ENCODE assay signal across 2 cellular contexts in the genomic region with DNA sequence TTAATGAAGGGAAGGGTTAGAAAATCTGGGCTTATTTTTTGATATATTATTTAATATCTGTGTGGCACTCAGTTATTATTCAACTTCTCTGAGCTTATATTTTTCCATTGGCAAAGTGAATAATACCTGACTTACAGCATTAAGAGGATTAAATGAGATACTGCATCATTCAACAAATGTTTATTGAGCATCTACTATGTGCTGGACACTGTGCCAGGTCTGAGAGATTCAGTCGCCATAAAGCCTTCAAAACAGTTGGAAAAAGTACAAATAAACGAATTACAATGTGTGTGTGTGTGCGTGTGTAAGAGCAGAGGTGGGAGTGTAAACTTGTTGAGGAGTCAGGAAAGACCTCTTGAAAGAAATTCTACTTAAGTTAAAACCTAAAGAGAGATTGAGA.
TF ChIP-seq lines count a peak whose summit lies in the region.

No MANE protein-coding gene starts in this region.

TF ChIP-seq in HEK293, 187 proteins besides CTCF, POLR2A, EP300 and RAD21:
- TF ChIP-seq ZNF664 (tag by site-specific recombination; IDR thresholded peaks at IDR 0.05) (peak; percentile 98), ZNF747 (tag by site-specific recombination; IDR thresholded peaks at IDR 0.05) (no peak), ZNF23 (tag by site-specific recombination; IDR thresholded peaks at IDR 0.05; ENCODE audit: borderline replicate concordance) (no peak), ZNF239 (tag by site-specific recombination; IDR thresholded peaks at IDR 0.05) (no peak), RBAK (tag by site-specific recombination; IDR thresholded peaks at IDR 0.05) (no peak), ZNF518A (tag by site-specific recombination; conservative IDR thresholded peaks at IDR 0.05; ENCODE audit: low read depth) (no peak)
- TF ChIP-seq, protein P1, sequence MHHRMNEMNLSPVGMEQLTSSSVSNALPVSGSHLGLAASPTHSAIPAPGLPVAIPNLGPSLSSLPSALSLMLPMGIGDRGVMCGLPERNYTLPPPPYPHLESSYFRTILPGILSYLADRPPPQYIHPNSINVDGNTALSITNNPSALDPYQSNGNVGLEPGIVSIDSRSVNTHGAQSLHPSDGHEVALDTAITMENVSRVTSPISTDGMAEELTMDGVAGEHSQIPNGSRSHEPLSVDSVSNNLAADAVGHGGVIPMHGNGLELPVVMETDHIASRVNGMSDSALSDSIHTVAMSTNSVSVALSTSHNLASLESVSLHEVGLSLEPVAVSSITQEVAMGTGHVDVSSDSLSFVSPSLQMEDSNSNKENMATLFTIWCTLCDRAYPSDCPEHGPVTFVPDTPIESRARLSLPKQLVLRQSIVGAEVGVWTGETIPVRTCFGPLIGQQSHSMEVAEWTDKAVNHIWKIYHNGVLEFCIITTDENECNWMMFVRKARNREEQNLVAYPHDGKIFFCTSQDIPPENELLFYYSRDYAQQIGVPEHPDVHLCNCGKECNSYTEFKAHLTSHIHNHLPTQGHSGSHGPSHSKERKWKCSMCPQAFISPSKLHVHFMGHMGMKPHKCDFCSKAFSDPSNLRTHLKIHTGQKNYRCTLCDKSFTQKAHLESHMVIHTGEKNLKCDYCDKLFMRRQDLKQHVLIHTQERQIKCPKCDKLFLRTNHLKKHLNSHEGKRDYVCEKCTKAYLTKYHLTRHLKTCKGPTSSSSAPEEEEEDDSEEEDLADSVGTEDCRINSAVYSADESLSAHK (tag by site-specific recombination; IDR thresholded peaks at IDR 0.05), result no peak

TF ChIP-seq in K562, 482 proteins besides CTCF, POLR2A, EP300 and RAD21:
- TF ChIP-seq ARNT (IDR thresholded peaks at IDR 0.05), result no peak
- TF ChIP-seq U2AF1 (optimal IDR thresholded peaks at IDR 0.05; ENCODE audit: low read depth, low read length), result no peak
- TF ChIP-seq PRPF4 (IDR thresholded peaks at IDR 0.05; ENCODE audit: insufficient read depth, low read depth, low read length, poor library complexity, severe bottlenecking), result no peak
- no peak for TF ChIP-seq KLF16 (IDR thresholded peaks at IDR 0.05)
- no peak for TF ChIP-seq ZNF785 (CRISPR knock-in tag; IDR thresholded peaks at IDR 0.05)
- TF ChIP-seq BCOR (IDR thresholded peaks at IDR 0.05), result 0 out of 2 replicates have a peak, but pooled peaks have one; percentile 31
- no peak for TF ChIP-seq CEBPZ (IDR thresholded peaks at IDR 0.05; ENCODE audit: borderline replicate concordance, low read depth, low read length)
- TF ChIP-seq RERE (CRISPR knock-in tag; IDR thresholded peaks at IDR 0.05; ENCODE audit: borderline replicate concordance), result no peak
- no peak for TF ChIP-seq SMARCE1 (IDR thresholded peaks at IDR 0.05)
- no peak for TF ChIP-seq IRF9 (tag; IDR thresholded peaks at IDR 0.05)
- no peak for TF ChIP-seq GTF2A2 (tag; IDR thresholded peaks at IDR 0.05)
- peak; percentile 29 for TF ChIP-seq RBM25 (IDR thresholded peaks at IDR 0.05; ENCODE audit: low read depth, low read length, severe bottlenecking)
- TF ChIP-seq ZNF212 (CRISPR knock-in tag; IDR thresholded peaks at IDR 0.05), result no peak
